ENCODE assay signal across 8 cellular contexts in genomic region chr16:56425439-56425832, GRCh38. TPM values are rescaled to one million over a fixed set of nuclear protein-coding genes. Genes with fewer than 3 reads are reported as not detected.
DNase-seq lines count a peak whose midpoint lies in the region; ATAC-seq, FAIRE-seq and TF ChIP-seq lines count a peak whose summit lies in the region.

TSS of gene AMFR (minus strand) at chr16:56425545. CDS start at chr16:56425327, 218 bp downstream.

- peaks cover 23 to 50% (median 39%) of the 10 kb centered on the region in 4 donors for H3K4me1 ChIP-seq in stomach

- peaks cover 0 to 6% (median 2%) of the 10 kb centered on the region in 4 donors for H3K36me3 ChIP-seq in stomach

- peaks cover 3% of the 10 kb centered on the region for H3K27me3 Mint-ChIP-seq in nephron progenitor cell (ENCODE audit: low read depth, poor library complexity)

- 0 to 1% (median 0%) methylated on average over 18 to 57 of the region's 57 CpGs for WGBS in stomach, 5 donors

- H3K36me3 Mint-ChIP-seq in nephron progenitor cell (ENCODE audit: low read depth) = peaks cover 11% of the 10 kb centered on the region

- TF ChIP-seq POLR2A in stomach (IDR thresholded peaks at IDR 0.05) = no peak

- intact Hi-C loops in stomach (cut with DNase I; ENCODE audit: low total_unique reads) = no loop called here

- peaks cover 40% of the 10 kb centered on the region for H3K4me1 Mint-ChIP-seq in nephron progenitor cell

- peak within 1 kb of the TSS; percentile 97 for H3K4me3 Mint-ChIP-seq in nephron progenitor cell

- no peaks in the 10 kb centered on the region for H3K9me3 Mint-ChIP-seq in nephron progenitor cell

- no peaks in the 10 kb centered on the region for H3K9me3 ChIP-seq in stomach

- peak; percentile 82 for ATAC-seq in HG03432 (IDR thresholded peaks at IDR 0.05; ENCODE audit: unreplicated experiment)

- peak within 1 kb of the TSS; percentile 86 for H3K27ac Mint-ChIP-seq in nephron progenitor cell

- H3K27me3 ChIP-seq in stomach = no peaks in the 10 kb centered on the region

- FAIRE-seq in GM19239 (lab: Jason Lieb, UNC) (peak; percentile 72), RCC 7860 (lab: Jason Lieb, UNC) (no peak)

- peak within 1 kb of the TSS; percentile 83 to 93 (median 89) for H3K27ac ChIP-seq in stomach

- no peak for TF ChIP-seq EP300 in stomach (IDR thresholded peaks at IDR 0.05)

- H3K4me3 ChIP-seq in stomach = peak within 1 kb of the TSS; percentile 79 to 95 (median 92)

- DNase-seq in CMK (ENCODE audit: low read depth) (peak; percentile 57), GM19239 (ENCODE audit: insufficient read length, low spot score) (peak; percentile 90), RCC 7860 (ENCODE audit: low spot score) (peak; percentile 55), fibroblast of the conjunctiva (ENCODE audit: low read depth) (peak; percentile 61), nephron progenitor cell (peak; percentile 77), stomach (peak; percentile 72)
- peak; percentile 60 for DNase-seq in activated effector memory CD4-positive, alpha-beta T cell treated with Interleukin-2 at 50 U/mL for 16 hours

- TF ChIP-seq CTCF in nephron progenitor cell (IDR thresholded peaks at IDR 0.05) (no peak), stomach (IDR thresholded peaks at IDR 0.05) (peak in 3 of 7 experiments; percentile 22 to 71 (median 31))

RNA-seq across cellular contexts. Expression of gene AMFR, which starts in this region (rescaled TPM):
- 100 to 1,000 TPM in 3 of 5 donors, 10 to 100 TPM in 2; 43.7 to 254 (median 102) TPM for total RNA-seq in stomach
- polyA plus RNA-seq in stomach = 10 to 100 TPM; 16.8 to 30.9 (median 17.4) TPM

Comparison
In these comparisons a context has a peak if more than half of its experiments do, and no peak if none do; other contexts are left out.
1. Peak in every context shown above with its lines: DNase-seq, ATAC-seq, H3K4me3 ChIP-seq and H3K27ac ChIP-seq.